ENCODE assay signal across 19 cellular contexts in genomic region chr18:24986611-24987270, GRCh38.
DNase-seq lines count a peak whose midpoint lies in the region; ATAC-seq and TF ChIP-seq lines count a peak whose summit lies in the region.
"Had no signal": no experiment of that assay in that cellular context is flagged by ENCODE, and none has a peak within 500 bp of the region (broad histone marks: within the 10 kb centered on the region; RNA-seq: fewer than 3 reads in every experiment).

No MANE protein-coding gene starts in this region.

- H3K9me3 ChIP-seq in adipocyte (ENCODE audit: control insufficient read depth, low read length) (no peaks in the 10 kb centered on the region), suprapubic skin (no peaks in the 10 kb centered on the region)
- H3K9me3 ChIP-seq: BLaER1, esophagus muscularis mucosa, tibial nerve had no signal

- ATAC-seq in GM21423 (IDR thresholded peaks at IDR 0.05; ENCODE audit: unreplicated experiment): no peak
- ATAC-seq: activated CD8-positive, alpha-beta memory T cell treated with anti-CD3 and anti-CD28 coated beads, Interleukin-2, amount 10 ng/mL, durations not matched to agents 7 days and 5 days; HCT116 had no signal

- DNase-seq in adipocyte (ENCODE audit: low read depth): peak; percentile 38
- DNase-seq in epithelial cell of prostate (ENCODE audit: low read depth, low spot score): no peak
- peak; percentile 57 for DNase-seq in myocyte (ENCODE audit: low read depth)
- no peak for DNase-seq in suprapubic skin (ENCODE audit: low spot score in 2 of 2)
- no peak for DNase-seq in activated T-cell treated with anti-CD3 and anti-CD28 coated beads, Interleukin-2, amount 50 U/mL, for 1 hour
- DNase-seq in Ammon's horn (ENCODE audit: low spot score): no peak
- DNase-seq: activated CD8-positive, alpha-beta memory T cell treated with anti-CD3 and anti-CD28 coated beads, Interleukin-2, amount 10 ng/mL, durations not matched to agents 7 days and 5 days; activated gamma-delta T cell; aorta; naive B cell; NCI-H187; NCI-H446 treated with DMSO at 0.1 percent for 48 hours; SIG-M5; stimulated activated CD4-positive, alpha-beta T cell treated with anti-CD3 and anti-CD28 coated beads, Interleukin-4, amount 100 ng/mL, for 1 hour had no signal

- no peak for TF ChIP-seq POLR2A in suprapubic skin (IDR thresholded peaks at IDR 0.05)

- no peaks in the 10 kb centered on the region for H3K27me3 ChIP-seq in adipocyte (replicated peaks; ENCODE audit: control insufficient read depth, insufficient read depth, low read length)
- no peaks in the 10 kb centered on the region for H3K27me3 ChIP-seq in suprapubic skin
- H3K27me3 ChIP-seq: BLaER1, tibial nerve had no signal

- H3K4me3 ChIP-seq in adipocyte (ENCODE audit: low read length) (peak overlapping the region; percentile 68), suprapubic skin (peak overlapping the region; percentile 22)
- H3K4me3 ChIP-seq: BLaER1, esophagus muscularis mucosa, tibial nerve had no signal

- WGBS in suprapubic skin: 44% methylated on average over 6 of the region's 6 CpGs

- H3K27ac ChIP-seq in epithelial cell of prostate: peak overlapping the region; percentile 21
- H3K27ac ChIP-seq in suprapubic skin: peak overlapping the region; percentile 78
- H3K27ac ChIP-seq: BLaER1 had no signal

- TF ChIP-seq EP300 in suprapubic skin (IDR thresholded peaks at IDR 0.05): no peak

- no peak for TF ChIP-seq CTCF in suprapubic skin (IDR thresholded peaks at IDR 0.05)

- H3K36me3 ChIP-seq in adipocyte (ENCODE audit: control insufficient read depth, insufficient read depth, low read length, severe bottlenecking) (no peaks in the 10 kb centered on the region), suprapubic skin (no peaks in the 10 kb centered on the region)
- H3K36me3 ChIP-seq: BLaER1, esophagus muscularis mucosa, tibial nerve had no signal

- H3K9ac ChIP-seq in adipocyte (ENCODE audit: low read length): peak overlapping the region; percentile 56
- H3K9ac ChIP-seq: BLaER1 had no signal

- H3K4me1 ChIP-seq in adipocyte (ENCODE audit: control insufficient read depth, insufficient read depth, low read length) (peaks cover 57% of the 10 kb centered on the region), suprapubic skin (peaks cover 25% of the 10 kb centered on the region)
- H3K4me1 ChIP-seq: BLaER1, esophagus muscularis mucosa had no signal

Comparison
In these comparisons a context has a peak if more than half of its experiments do, and no peak if none do; other contexts are left out.
1. DNase-seq: peak in adipocyte (single experiment) and myocyte (single experiment); none in epithelial cell of prostate (single experiment), suprapubic skin (0 of 2), activated T-cell treated with anti-CD3 and anti-CD28 coated beads, Interleukin-2, amount 50 U/mL, for 1 hour (single experiment) and Ammon's horn (single experiment).